In genomic region chr16:69721441-69721957, GRCh38 we compare ENCODE assay signal across 22 cellular contexts. TPM values are rescaled to one million over a fixed set of nuclear protein-coding genes. Genes with fewer than 3 reads are reported as not detected.
A peak's percentile ranks its signal among the peaks of the same experiment; 100 is the strongest.
DNase-seq lines count a peak whose midpoint lies in the region; ATAC-seq, FAIRE-seq and TF ChIP-seq lines count a peak whose summit lies in the region.
"Had no signal": no experiment of that assay in that cellular context is flagged by ENCODE, and none has a peak within 500 bp of the region (broad histone marks: within the 10 kb centered on the region; RNA-seq: fewer than 3 reads in every experiment).

No MANE protein-coding gene starts in this region.

- no peak for FAIRE-seq in HepG2 (lab: Jason Lieb, UNC)
- FAIRE-seq: H1, HTR-8/SVneo had no signal

- DNase-seq in HepG2 (ENCODE audit: low spot score) (no peak), right lobe of liver (no peak), RWPE1 (ENCODE audit: low spot score) (no peak), mucosa of gallbladder (ENCODE audit: low spot score) (peak; percentile 34), prostate gland (ENCODE audit: low spot score) (no peak), thyroid gland (no peak)
- DNase-seq in activated CD8-positive, alpha-beta T cell treated with anti-CD3 and anti-CD28 coated beads for 36 hours, result no peak
- DNase-seq: 8988T; CD4-positive, CD25-positive, alpha-beta regulatory T cell; DMS53; KG1; MG63; NCI-H1105 treated with DMSO at 0.1 percent for 48 hours; NCI-H146; NCI-H1930; NCI-H2107; NCI-H526 treated with DMSO at 0.1 percent for 48 hours; SHP77 treated with DMSO at 0.1 percent for 48 hours had no signal

- POLR2A ChIA-PET in HepG2 (lab: Yijun Ruan, JAX) (interaction anchor here (0.9 to 10.0 kb wide), 3 partner anchors 18 to 40 kb away, joined by 3 to 211 read pairs (median 46); partner anchors contain the start of genes NOB1 and WWP2), RWPE1 (lab: Yijun Ruan, JAX; ENCODE audit: low non-redundant PET) (no interaction called here)
- POLR2A ChIA-PET in activated CD8-positive, alpha-beta T cell treated with anti-CD3 and anti-CD28 coated beads for 36 hours (lab: Charles Lee), result no interaction called here

- in situ Hi-C loops in HepG2 (cut with HindIII; ENCODE audit: extremely low pct_ligation_motif_present, low pct_unique_long_range_greater_than_20kb), result no loop called here

- H3K4me1 Mint-ChIP-seq in activated CD8-positive, alpha-beta T cell treated with anti-CD3 and anti-CD28 coated beads for 36 hours (ENCODE audit: low read depth), result peaks cover 9% of the 10 kb centered on the region

- no peak overlapping the region for H3K27ac Mint-ChIP-seq in activated CD8-positive, alpha-beta T cell treated with anti-CD3 and anti-CD28 coated beads for 36 hours
- H3K27ac Mint-ChIP-seq: CD4-positive, CD25-positive, alpha-beta regulatory T cell had no signal

- CTCF ChIA-PET in HepG2 (lab: Yijun Ruan, JAX; ENCODE audit: low intra/inter-chr PET ratio, low total read pairs), result no interaction called here
- CTCF ChIA-PET in RWPE1 (lab: Yijun Ruan, JAX), result interaction anchor here (0.9 kb wide), 1 partner anchor 33 kb away, joined by 4 read pairs; the partner anchor contains the start of gene NOB1
- CTCF ChIA-PET in activated CD8-positive, alpha-beta T cell treated with anti-CD3 and anti-CD28 coated beads for 36 hours (lab: Charles Lee), result interaction anchor here (4.0 kb wide), 1 partner anchor 12 kb away, joined by 18 read pairs; no protein-coding TSS in a partner anchor

- TF ChIP-seq CTCF in HepG2 (CRISPR knock-in tag; IDR thresholded peaks at IDR 0.05), result no peak
- no peak for TF ChIP-seq CTCF in right lobe of liver (IDR thresholded peaks at IDR 0.05)
- no peak for TF ChIP-seq CTCF in RWPE1 (conservative IDR thresholded peaks at IDR 0.05; ENCODE audit: low read depth)
- TF ChIP-seq CTCF in activated CD8-positive, alpha-beta T cell treated with anti-CD3 and anti-CD28 coated beads for 36 hours (IDR thresholded peaks at IDR 0.05), result no peak
- no peak for TF ChIP-seq CTCF in prostate gland (IDR thresholded peaks at IDR 0.05)
- no peak for TF ChIP-seq CTCF in thyroid gland (IDR thresholded peaks at IDR 0.05)

- no TSS peak for BruUV-seq in HepG2 (replicated peaks; lab: Mats Ljungman, UMichigan)

- no peak overlapping the region for H2AFZ ChIP-seq in HepG2 (ENCODE audit: low read length)

- TF ChIP-seq POLR2A in HepG2 (IDR thresholded peaks at IDR 0.05; ENCODE audit: insufficient read depth in 1 of 2, low read depth in 2 of 2, low read length in 2 of 2) (no peak), right lobe of liver (IDR thresholded peaks at IDR 0.05) (no peak), prostate gland (IDR thresholded peaks at IDR 0.05) (no peak), thyroid gland (IDR thresholded peaks at IDR 0.05) (no peak)

- H3K36me3 Mint-ChIP-seq in activated CD8-positive, alpha-beta T cell treated with anti-CD3 and anti-CD28 coated beads for 36 hours (ENCODE audit: low read depth), result no peaks in the 10 kb centered on the region
- H3K36me3 Mint-ChIP-seq: CD4-positive, CD25-positive, alpha-beta regulatory T cell had no signal

- H3K9ac ChIP-seq in HepG2 (ENCODE audit: insufficient read depth, low read depth, low read length), result no peak overlapping the region

- H3K36me3 ChIP-seq in HepG2 (replicated peaks in 1 of 2; ENCODE audit: control insufficient read depth in 1 of 2, insufficient read depth in 2 of 2, low read length in 2 of 2), result peaks cover 10 to 30% of the 10 kb centered on the region in 2 experiments
- no peaks in the 10 kb centered on the region for H3K36me3 ChIP-seq in right lobe of liver
- no peaks in the 10 kb centered on the region for H3K36me3 ChIP-seq in prostate gland
- H3K36me3 ChIP-seq in thyroid gland, result peaks cover 24 to 29% of the 10 kb centered on the region in 2 donors

- H3K4me2 ChIP-seq in HepG2 (ENCODE audit: low read depth, low read length), result peak overlapping the region; percentile 30

- WGBS in HepG2 (ENCODE audit: low lambda C conversion rate), result 85% methylated on average over 6 of the region's 6 CpGs
- 87% methylated on average over 4 of the region's 6 CpGs for WGBS in right lobe of liver (ENCODE audit: insufficient coverage, low coverage, low lambda C conversion rate, missing lambda C conversion rate)
- 93% methylated on average over 6 of the region's 6 CpGs for WGBS in prostate gland
- WGBS in thyroid gland, 2 donors, result 94 to 95% methylated on average over 6 of the region's 6 CpGs

- H3K4me3 ChIP-seq in HepG2 (replicated peaks in 1 of 3; ENCODE audit: insufficient read depth in 1 of 3, low read depth in 2 of 3, low read length in 3 of 3) (no peak overlapping the region), right lobe of liver (no peak overlapping the region), prostate gland (no peak overlapping the region), thyroid gland (replicated peaks in 1 of 3) (no peak overlapping the region)
- H3K4me3 ChIP-seq: MG63 had no signal

- H3K9me3 ChIP-seq in HepG2 (ENCODE audit: low read length), result no peaks in the 10 kb centered on the region
- no peaks in the 10 kb centered on the region for H3K9me3 ChIP-seq in right lobe of liver
- H3K9me3 ChIP-seq in prostate gland, result no peaks in the 10 kb centered on the region
- no peaks in the 10 kb centered on the region for H3K9me3 ChIP-seq in thyroid gland
- H3K9me3 ChIP-seq: MG63 had no signal

- no peak for TF ChIP-seq EP300 in HepG2 (IDR thresholded peaks at IDR 0.05; ENCODE audit: low read depth in 2 of 2, low read length in 2 of 2)
- no peak for TF ChIP-seq EP300 in HepG2 (CRISPR knock-in tag; IDR thresholded peaks at IDR 0.05; ENCODE audit: borderline replicate concordance)

- peaks cover 64% of the 10 kb centered on the region for H3K79me2 ChIP-seq in HepG2 (ENCODE audit: insufficient read depth, low read length)

- no peaks in the 10 kb centered on the region for H3K27me3 Mint-ChIP-seq in activated CD8-positive, alpha-beta T cell treated with anti-CD3 and anti-CD28 coated beads for 36 hours
- H3K27me3 Mint-ChIP-seq: CD4-positive, CD25-positive, alpha-beta regulatory T cell had no signal

- ATAC-seq in HepG2 (no peak), right lobe of liver (no peak), GM18907 (IDR thresholded peaks at IDR 0.05; ENCODE audit: unreplicated experiment) (no peak)
- no peak for ATAC-seq in activated CD8-positive, alpha-beta T cell treated with anti-CD3 and anti-CD28 coated beads for 36 hours
- ATAC-seq: HCT116 had no signal

- no peak overlapping the region for H3K4me3 Mint-ChIP-seq in activated CD8-positive, alpha-beta T cell treated with anti-CD3 and anti-CD28 coated beads for 36 hours
- H3K4me3 Mint-ChIP-seq: CD4-positive, CD25-positive, alpha-beta regulatory T cell had no signal

- TF ChIP-seq RAD21 in HepG2 (CRISPR knock-in tag; IDR thresholded peaks at IDR 0.05), result no peak

- no peaks in the 10 kb centered on the region for H3K27me3 ChIP-seq in HepG2 (ENCODE audit: control insufficient read depth in 1 of 2, insufficient read depth in 2 of 2, low read length in 2 of 2)
- H3K27me3 ChIP-seq in right lobe of liver, result no peaks in the 10 kb centered on the region
- H3K27me3 ChIP-seq in prostate gland (replicated peaks; ENCODE audit: insufficient read depth), result no peaks in the 10 kb centered on the region
- no peaks in the 10 kb centered on the region for H3K27me3 ChIP-seq in thyroid gland
- H3K27me3 ChIP-seq: MG63 had no signal

- H3K27ac ChIP-seq in HepG2 (ENCODE audit: extremely low read length, insufficient read depth, low read length) (peak overlapping the region; percentile 87), right lobe of liver (no peak overlapping the region), RWPE1 (peak overlapping the region; percentile 98), prostate gland (no peak overlapping the region), thyroid gland (no peak overlapping the region)

- H3K9me3 Mint-ChIP-seq in activated CD8-positive, alpha-beta T cell treated with anti-CD3 and anti-CD28 coated beads for 36 hours, result no peaks in the 10 kb centered on the region
- H3K9me3 Mint-ChIP-seq: CD4-positive, CD25-positive, alpha-beta regulatory T cell had no signal

- H4K20me1 ChIP-seq in HepG2 (ENCODE audit: insufficient read depth, low read length), result no peaks in the 10 kb centered on the region

- intact Hi-C loops in HepG2 (cut with micrococcal nuclease; ENCODE audit: unreplicated experiment) (no loop called here), right lobe of liver (cut with DNase I) (no loop called here), prostate gland (cut with DNase I) (no loop called here), thyroid gland (cut with DNase I) (no loop called here)
- intact Hi-C loops in activated CD8-positive, alpha-beta T cell treated with anti-CD3 and anti-CD28 coated beads for 36 hours (cut with micrococcal nuclease), result no loop called here

- H3K4me1 ChIP-seq in HepG2 (ENCODE audit: insufficient read depth, low read length), result peaks cover 67% of the 10 kb centered on the region
- no peaks in the 10 kb centered on the region for H3K4me1 ChIP-seq in right lobe of liver
- H3K4me1 ChIP-seq in prostate gland (replicated peaks), result no peaks in the 10 kb centered on the region
- H3K4me1 ChIP-seq in thyroid gland, result peaks cover 12 to 25% of the 10 kb centered on the region in 2 donors

RNA-seq across cellular contexts. Expression of gene NQO1, which starts 4.9 kb away (rescaled TPM):
- total RNA-seq in HepG2 (2016; rRNA removed; fragmentation: Illumina TruSeq; extraction: Trizol) (1,060 and 1,621 TPM in 2 replicates), right lobe of liver (10 to 100 TPM in 3 of 6 experiments, 1 to 10 TPM in 3; 1.5 to 26.6 (median 8.5) TPM), mucosa of gallbladder (528 TPM), prostate gland (10 to 100 TPM; 25.2 to 43.9 TPM), thyroid gland (1,000 to 10,000 TPM in 1 of 4 donors, 100 to 1,000 TPM in 3; 321 to 1,811 (median 577) TPM)
- 149 and 161 TPM in 2 replicates for total RNA-seq in HepG2 (2016; cell fraction: cytosol; rRNA removed; fragmentation: Illumina TruSeq; extraction: Trizol; ENCODE audit: low read depth)
- 1,077 and 1,733 TPM in 2 replicates for total RNA-seq in HepG2 (2016; cell fraction: insoluble cytoplasmic fraction; rRNA removed; fragmentation: Illumina TruSeq; extraction: Trizol)
- total RNA-seq in HepG2 (2016; cell fraction: membrane; rRNA removed; fragmentation: Illumina TruSeq; extraction: Trizol), result 191 and 197 TPM in 2 replicates
- 379 and 382 TPM in 2 replicates for total RNA-seq in HepG2 (2016; cell fraction: nucleus; rRNA removed; fragmentation: Illumina TruSeq; extraction: Trizol)
- polyA plus RNA-seq in HepG2 (2011; rRNA removed), result 304 and 464 TPM in 2 replicates
- polyA plus RNA-seq in HepG2 (2011; cell fraction: cytosol; rRNA removed), result 354 and 445 TPM in 2 replicates
- 76.3 and 83.7 TPM in 2 replicates for polyA plus RNA-seq in HepG2 (2011; cell fraction: nucleus; rRNA removed)
- polyA plus RNA-seq in HepG2 (2012), result 328 and 393 TPM in 2 replicates
- 156 and 179 TPM in 2 replicates for polyA plus RNA-seq in HepG2 (2016; cell fraction: cytosol; fragmentation: Illumina TruSeq; extraction: Trizol; ENCODE audit: low read depth)
- polyA plus RNA-seq in HepG2 (2016; cell fraction: insoluble cytoplasmic fraction; fragmentation: Illumina TruSeq; extraction: Trizol; ENCODE audit: low read depth), result 1,625 and 1,852 TPM in 2 replicates
- 151 and 153 TPM in 2 replicates for polyA plus RNA-seq in HepG2 (2016; cell fraction: membrane; fragmentation: Illumina TruSeq; extraction: Trizol; ENCODE audit: low read depth)
- 546 and 575 TPM in 2 replicates for polyA plus RNA-seq in HepG2 (2016; cell fraction: nucleus; fragmentation: Illumina TruSeq; extraction: Trizol; ENCODE audit: insufficient read depth, low read depth)
- 222 and 280 TPM in 2 replicates for polyA minus RNA-seq in HepG2 (2011; rRNA and poly(A)+ RNA removed; ENCODE audit: low replicate concordance)
- polyA minus RNA-seq in HepG2 (2011; cell fraction: cytosol; rRNA and poly(A)+ RNA removed), result 119 and 160 TPM in 2 replicates
- polyA minus RNA-seq in HepG2 (2011; cell fraction: nucleus; rRNA and poly(A)+ RNA removed), result 42.0 and 49.5 TPM in 2 replicates
- total RNA-seq in activated CD8-positive, alpha-beta T cell treated with anti-CD3 and anti-CD28 coated beads for 36 hours, result 1 to 10 TPM; 7.6 to 8.1 TPM

RNA-seq across cellular contexts. Expression of gene NOB1, which starts 33.2 kb away (rescaled TPM):
- 47.1 and 83.5 TPM in 2 replicates for total RNA-seq in HepG2 (2016; rRNA removed; fragmentation: Illumina TruSeq; extraction: Trizol)
- total RNA-seq in HepG2 (2016; cell fraction: cytosol; rRNA removed; fragmentation: Illumina TruSeq; extraction: Trizol; ENCODE audit: low read depth), result 30.5 and 33.0 TPM in 2 replicates
- 48.8 and 85.3 TPM in 2 replicates for total RNA-seq in HepG2 (2016; cell fraction: insoluble cytoplasmic fraction; rRNA removed; fragmentation: Illumina TruSeq; extraction: Trizol)
- 54.4 and 54.7 TPM in 2 replicates for total RNA-seq in HepG2 (2016; cell fraction: membrane; rRNA removed; fragmentation: Illumina TruSeq; extraction: Trizol)
- 37.1 and 40.2 TPM in 2 replicates for total RNA-seq in HepG2 (2016; cell fraction: nucleus; rRNA removed; fragmentation: Illumina TruSeq; extraction: Trizol)
- polyA plus RNA-seq in HepG2 (2011; rRNA removed), result 159 and 162 TPM in 2 replicates
- polyA plus RNA-seq in HepG2 (2011; cell fraction: cytosol; rRNA removed), result 187 and 245 TPM in 2 replicates
- 97.8 and 101 TPM in 2 replicates for polyA plus RNA-seq in HepG2 (2011; cell fraction: nucleus; rRNA removed)
- 151 and 164 TPM in 2 replicates for polyA plus RNA-seq in HepG2 (2012)
- polyA plus RNA-seq in HepG2 (2016; cell fraction: cytosol; fragmentation: Illumina TruSeq; extraction: Trizol; ENCODE audit: low read depth), result 53.6 and 57.2 TPM in 2 replicates
- polyA plus RNA-seq in HepG2 (2016; cell fraction: insoluble cytoplasmic fraction; fragmentation: Illumina TruSeq; extraction: Trizol; ENCODE audit: low read depth), result 224 and 233 TPM in 2 replicates
- polyA plus RNA-seq in HepG2 (2016; cell fraction: membrane; fragmentation: Illumina TruSeq; extraction: Trizol; ENCODE audit: low read depth), result 81.4 and 91.5 TPM in 2 replicates
- polyA plus RNA-seq in HepG2 (2016; cell fraction: nucleus; fragmentation: Illumina TruSeq; extraction: Trizol; ENCODE audit: insufficient read depth, low read depth), result 100 and 106 TPM in 2 replicates
- 115 and 322 TPM in 2 replicates for polyA minus RNA-seq in HepG2 (2011; rRNA and poly(A)+ RNA removed; ENCODE audit: low replicate concordance)
- polyA minus RNA-seq in HepG2 (2011; cell fraction: cytosol; rRNA and poly(A)+ RNA removed), result 172 TPM in 2 replicates
- polyA minus RNA-seq in HepG2 (2011; cell fraction: nucleus; rRNA and poly(A)+ RNA removed), result 70.4 and 93.7 TPM in 2 replicates
- total RNA-seq in right lobe of liver, result 10 to 100 TPM; 15.5 to 19.5 (median 16.6) TPM
- total RNA-seq in mucosa of gallbladder, result 31.6 TPM
- total RNA-seq in activated CD8-positive, alpha-beta T cell treated with anti-CD3 and anti-CD28 coated beads for 36 hours, result 100 to 1,000 TPM; 139 to 146 TPM
- 10 to 100 TPM; 29.8 to 44.1 TPM for total RNA-seq in prostate gland
- 10 to 100 TPM; 37.4 to 51.2 (median 43.1) TPM for total RNA-seq in thyroid gland

RNA-seq across cellular contexts. Expression of gene WWP2, which starts 40.6 kb away (rescaled TPM):
- total RNA-seq in HepG2 (2016; rRNA removed; fragmentation: Illumina TruSeq; extraction: Trizol) (28.2 and 31.9 TPM in 2 replicates), right lobe of liver (10 to 100 TPM; 18.1 to 24.6 (median 22.4) TPM), mucosa of gallbladder (68.6 TPM), prostate gland (10 to 100 TPM; 30.9 to 66.3 TPM), thyroid gland (10 to 100 TPM; 35.9 to 72.1 (median 47.7) TPM)
- 18.6 and 20.3 TPM in 2 replicates for total RNA-seq in HepG2 (2016; cell fraction: cytosol; rRNA removed; fragmentation: Illumina TruSeq; extraction: Trizol; ENCODE audit: low read depth)
- 25.4 and 28.2 TPM in 2 replicates for total RNA-seq in HepG2 (2016; cell fraction: insoluble cytoplasmic fraction; rRNA removed; fragmentation: Illumina TruSeq; extraction: Trizol)
- total RNA-seq in HepG2 (2016; cell fraction: membrane; rRNA removed; fragmentation: Illumina TruSeq; extraction: Trizol), result 17.7 and 18.1 TPM in 2 replicates
- 36.0 and 41.1 TPM in 2 replicates for total RNA-seq in HepG2 (2016; cell fraction: nucleus; rRNA removed; fragmentation: Illumina TruSeq; extraction: Trizol)
- 11.4 and 13.6 TPM in 2 replicates for polyA plus RNA-seq in HepG2 (2011; rRNA removed)
- 7.5 and 8.1 TPM in 2 replicates for polyA plus RNA-seq in HepG2 (2011; cell fraction: cytosol; rRNA removed)
- polyA plus RNA-seq in HepG2 (2011; cell fraction: nucleus; rRNA removed), result 45.3 and 46.4 TPM in 2 replicates
- 25.4 and 26.4 TPM in 2 replicates for polyA plus RNA-seq in HepG2 (2012)
- polyA plus RNA-seq in HepG2 (2016; cell fraction: cytosol; fragmentation: Illumina TruSeq; extraction: Trizol; ENCODE audit: low read depth), result 3.6 and 3.7 TPM in 2 replicates
- 23.4 and 32.9 TPM in 2 replicates for polyA plus RNA-seq in HepG2 (2016; cell fraction: insoluble cytoplasmic fraction; fragmentation: Illumina TruSeq; extraction: Trizol; ENCODE audit: low read depth)
- 9.8 and 10.7 TPM in 2 replicates for polyA plus RNA-seq in HepG2 (2016; cell fraction: membrane; fragmentation: Illumina TruSeq; extraction: Trizol; ENCODE audit: low read depth)
- polyA plus RNA-seq in HepG2 (2016; cell fraction: nucleus; fragmentation: Illumina TruSeq; extraction: Trizol; ENCODE audit: insufficient read depth, low read depth), result 61.5 and 63.2 TPM in 2 replicates
- 17.8 and 29.5 TPM in 2 replicates for polyA minus RNA-seq in HepG2 (2011; rRNA and poly(A)+ RNA removed; ENCODE audit: low replicate concordance)
- polyA minus RNA-seq in HepG2 (2011; cell fraction: cytosol; rRNA and poly(A)+ RNA removed), result 12.8 and 16.9 TPM in 2 replicates
- 37.2 and 39.9 TPM in 2 replicates for polyA minus RNA-seq in HepG2 (2011; cell fraction: nucleus; rRNA and poly(A)+ RNA removed)
- 10 to 100 TPM; 30.7 to 35.1 TPM for total RNA-seq in activated CD8-positive, alpha-beta T cell treated with anti-CD3 and anti-CD28 coated beads for 36 hours

Comparison
In these comparisons a context has a peak if more than half of its experiments do, and no peak if none do; other contexts are left out.
1. H3K27ac ChIP-seq: peak in HepG2 (single experiment) and RWPE1 (single experiment); none in right lobe of liver (0 of 3), prostate gland (0 of 2) and thyroid gland (0 of 3).